19 cellular contexts compared by ENCODE assay signal in genomic region chr10:131746785-131747184, GRCh38.
"Had no signal": no experiment of that assay in that cellular context is flagged by ENCODE, and none has a peak within 500 bp of the region (broad histone marks: within the 10 kb centered on the region; RNA-seq: fewer than 3 reads in every experiment).

No MANE protein-coding gene starts in this region.

- H3K4me1 Mint-ChIP-seq: activated CD4-positive, alpha-beta T cell treated with anti-CD3 and anti-CD28 coated beads for 36 hours had no signal

- H3K4me3 Mint-ChIP-seq: activated CD4-positive, alpha-beta T cell treated with anti-CD3 and anti-CD28 coated beads for 36 hours had no signal

- DNase-seq: activated CD4-positive, alpha-beta T cell treated with anti-CD3 and anti-CD28 coated beads for 36 hours; activated CD4-positive, alpha-beta T cell treated with anti-CD3 and anti-CD28 coated beads, Interleukin-2, amount 50 U/mL, for 48 hours; activated gamma-delta T cell; adrenal gland; cerebellar nuclear complex; cortex of kidney; effector CD4-positive, alpha-beta T cell; gastrocnemius medialis; left ventricle myocardium inferior; mammary epithelial cell; stimulated activated naive CD8-positive, alpha-beta T cell treated with anti-CD3 and anti-CD28 coated beads, Interleukin-15, Interleukin-2, amounts not matched to agents 100 U/mL and 50 U/mL, for 24 hours; substantia nigra had no signal

- H3K9me3 Mint-ChIP-seq: activated naive CD4-positive, alpha-beta T cell treated with anti-CD3 and anti-CD28 coated beads, Interleukin-2, amount 50 U/mL, for 72 hours had no signal

- H3K27ac ChIP-seq: adrenal gland, gastrocnemius medialis, heart left ventricle, left ventricle myocardium inferior, prostate gland, right atrium auricular region, skin epidermis, tibial artery had no signal

- ATAC-seq: activated CD4-positive, alpha-beta T cell treated with anti-CD3 and anti-CD28 coated beads for 36 hours; activated naive CD4-positive, alpha-beta T cell treated with anti-CD3 and anti-CD28 coated beads, Interleukin-2, amount 50 U/mL, for 72 hours; esophagus mucosa; gastrocnemius medialis; heart left ventricle; stimulated activated naive CD8-positive, alpha-beta T cell treated with anti-CD3 and anti-CD28 coated beads, Interleukin-15, Interleukin-2, amounts not matched to agents 100 U/mL and 50 U/mL, for 24 hours had no signal

- H3K27ac Mint-ChIP-seq: activated CD4-positive, alpha-beta T cell treated with anti-CD3 and anti-CD28 coated beads for 36 hours; activated naive CD4-positive, alpha-beta T cell treated with anti-CD3 and anti-CD28 coated beads, Interleukin-2, amount 50 U/mL, for 72 hours had no signal

- H3K4me1 ChIP-seq: adrenal gland, gastrocnemius medialis, left ventricle myocardium inferior, prostate gland had no signal

- H3K9me3 ChIP-seq: adrenal gland, gastrocnemius medialis, heart left ventricle, left ventricle myocardium inferior, prostate gland, right atrium auricular region, tibial artery had no signal

- H3K27me3 ChIP-seq: right atrium auricular region had no signal

- H3K36me3 Mint-ChIP-seq: activated naive CD4-positive, alpha-beta T cell treated with anti-CD3 and anti-CD28 coated beads, Interleukin-2, amount 50 U/mL, for 72 hours had no signal

- H3K4me3 ChIP-seq: adrenal gland, gastrocnemius medialis, heart left ventricle, left ventricle myocardium inferior, prostate gland, right atrium auricular region, skin epidermis, tibial artery had no signal

- H3K36me3 ChIP-seq: adrenal gland, gastrocnemius medialis, heart left ventricle, left ventricle myocardium inferior, prostate gland, right atrium auricular region, tibial artery had no signal
